In the genomic region with DNA sequence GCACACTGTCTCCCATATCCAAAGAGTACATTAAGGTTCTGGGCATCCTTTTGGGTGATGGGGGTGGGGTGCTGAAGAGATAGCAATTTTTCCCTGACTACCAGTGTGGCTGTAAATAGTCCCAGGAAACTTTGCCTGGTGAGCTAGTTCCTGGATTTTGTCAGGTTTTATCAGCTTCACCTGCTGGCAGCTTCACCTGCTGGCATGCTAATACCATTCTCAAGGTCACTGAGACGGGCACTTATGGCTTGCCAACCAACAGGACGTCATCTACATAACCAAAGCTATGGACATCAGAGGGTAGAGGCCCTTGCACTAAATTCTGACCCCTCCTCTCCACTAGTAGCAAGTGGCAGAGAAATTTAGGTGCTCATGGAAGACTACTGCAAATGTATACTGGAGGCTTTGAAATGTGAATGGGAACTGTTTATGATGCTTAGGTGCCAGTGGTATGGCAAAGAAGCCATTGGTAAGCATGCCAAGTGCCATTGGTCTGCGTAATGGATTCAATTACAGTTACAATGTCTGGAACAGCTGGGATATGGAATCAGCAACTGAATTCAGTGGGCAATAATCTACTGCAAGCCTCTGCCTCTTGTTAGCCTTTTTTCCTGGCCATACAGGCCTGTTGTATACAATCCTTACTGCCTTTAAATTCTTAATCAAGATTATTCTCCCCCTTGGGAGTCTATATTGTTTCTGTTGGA, we compare ENCODE assay signal across 24 cellular contexts.
A peak's percentile ranks its signal among the peaks of the same experiment; 100 is the strongest.
DNase-seq lines count a peak whose midpoint lies in the region; ATAC-seq, FAIRE-seq and TF ChIP-seq lines count a peak whose summit lies in the region.
"Had no signal": no experiment of that assay in that cellular context is flagged by ENCODE, and none has a peak within 500 bp of the region (broad histone marks: within the 10 kb centered on the region; RNA-seq: fewer than 3 reads in every experiment).

No MANE protein-coding gene starts in this region.

- intact Hi-C loops in GM12878 (cut with micrococcal nuclease; ENCODE audit: unreplicated experiment) (no loop called here), left colon (cut with DNase I, micrococcal nuclease) (no loop called here), kidney (cut with DNase I) (no loop called here), uterus (cut with DNase I; ENCODE audit: low total_unique reads) (no loop called here)

- TF ChIP-seq CTCF in AG04450 (IDR thresholded peaks at IDR 0.05; ENCODE audit: low read depth, low read length) = no peak
- TF ChIP-seq CTCF in GM12878 (IDR thresholded peaks at IDR 0.05 in 2 of 3, conservative IDR thresholded peaks at IDR 0.05 in 1 of 3; ENCODE audit: control insufficient read depth in 2 of 3, extremely low read depth in 1 of 3, insufficient read depth in 1 of 3, low read depth in 3 of 3, low read length in 3 of 3) = no peak
- no peak for TF ChIP-seq CTCF in osteoblast (IDR thresholded peaks at IDR 0.05; ENCODE audit: extremely low read depth, low read depth, low read length)
- TF ChIP-seq CTCF in endodermal cell (conservative IDR thresholded peaks at IDR 0.05) = no peak
- no peak for TF ChIP-seq CTCF in kidney (IDR thresholded peaks at IDR 0.05; ENCODE audit: borderline replicate concordance, extremely low read depth, insufficient read depth)
- no peak for TF ChIP-seq CTCF in uterus (IDR thresholded peaks at IDR 0.05)

- H2AFZ ChIP-seq in GM12878 (ENCODE audit: control insufficient read depth, low read depth, low read length) = peak overlapping the region; percentile 18; the same call in 1 of the 2 replicates
- H2AFZ ChIP-seq in osteoblast (ENCODE audit: low read length) = no peak overlapping the region

- H3K4me3 ChIP-seq in AG04450 (ENCODE audit: low read depth, low read length) (no peak overlapping the region), GM12878 (no peak overlapping the region), osteoblast (ENCODE audit: insufficient read depth, low read length) (no peak overlapping the region), endodermal cell (ENCODE audit: low read length) (no peak overlapping the region), kidney (ENCODE audit: low read length in 2 of 2) (no peak overlapping the region), uterus (no peak overlapping the region)
- H3K4me3 ChIP-seq: BLaER1, HAP-1 had no signal

- 99% methylated on average over 3 of the region's 3 CpGs for WGBS in GM12878 (ENCODE audit: insufficient coverage, insufficient replicate concordance, low lambda C conversion rate, missing lambda C conversion rate)
- 88 to 92% methylated on average over 3 of the region's 3 CpGs for WGBS in endodermal cell (ENCODE audit: insufficient coverage in 1 of 2, insufficient read length in 1 of 2), 2 experiments

- no peak for TF ChIP-seq EP300 in GM12878 (IDR thresholded peaks at IDR 0.05; ENCODE audit: borderline replicate concordance in 1 of 2, control insufficient read depth in 1 of 2, low read depth in 2 of 2, low read length in 2 of 2)

- H3K9me3 ChIP-seq in AG04450 (ENCODE audit: control insufficient read depth, insufficient read depth, low read length) = no peaks in the 10 kb centered on the region
- H3K9me3 ChIP-seq in GM12878 (replicated peaks; ENCODE audit: control insufficient read depth, insufficient read depth, low read length) = no peaks in the 10 kb centered on the region; the same call in 2 of the 3 replicates
- no peaks in the 10 kb centered on the region for H3K9me3 ChIP-seq in osteoblast (ENCODE audit: low read depth, low read length)
- peaks cover 37% of the 10 kb centered on the region for H3K9me3 ChIP-seq in endodermal cell (ENCODE audit: control insufficient read depth, low read length)
- H3K9me3 ChIP-seq in kidney (ENCODE audit: control insufficient read depth in 1 of 2, low read length in 2 of 2) = no peaks in the 10 kb centered on the region
- no peaks in the 10 kb centered on the region for H3K9me3 ChIP-seq in uterus
- H3K9me3 ChIP-seq: BLaER1, HAP-1 had no signal

- no peaks in the 10 kb centered on the region for H3K27me3 Mint-ChIP-seq in endodermal cell (ENCODE audit: insufficient read depth)
- H3K27me3 Mint-ChIP-seq: CD4-positive, CD25-positive, alpha-beta regulatory T cell had no signal

- ATAC-seq in GM12878 = no peak
- peak; percentile 26 for ATAC-seq in left colon
- ATAC-seq: Panc1 had no signal

- H3K36me3 ChIP-seq in GM12878 (ENCODE audit: control insufficient read depth in 2 of 2, insufficient read depth in 2 of 2, low read length in 1 of 2) (no peaks in the 10 kb centered on the region), osteoblast (ENCODE audit: insufficient read depth, low read length) (no peaks in the 10 kb centered on the region), endodermal cell (ENCODE audit: control insufficient read depth, insufficient read depth, low read length) (no peaks in the 10 kb centered on the region), kidney (ENCODE audit: control insufficient read depth in 1 of 2, insufficient read depth in 2 of 2, low read length in 2 of 2) (no peaks in the 10 kb centered on the region), uterus (no peaks in the 10 kb centered on the region)
- H3K36me3 ChIP-seq: BLaER1, HAP-1 had no signal

- H3K27ac Mint-ChIP-seq in endodermal cell = no peak overlapping the region
- H3K27ac Mint-ChIP-seq: CD4-positive, CD25-positive, alpha-beta regulatory T cell; HFFc6 had no signal

- POLR2A ChIA-PET in AG04450 (lab: Yijun Ruan, JAX) (interaction anchor here (0.8 to 1.1 kb wide), 4 partner anchors 44 to 332 kb away, joined by 3 to 5 read pairs (median 3); partner anchors contain the start of gene CBR4), GM12878 (lab: Charles Lee) (interaction anchor here (1.3 to 1.7 kb wide), 4 partner anchors 8 to 96 kb away, joined by 3 to 6 read pairs (median 4); no protein-coding TSS in a partner anchor)

- H4K20me1 ChIP-seq in GM12878 (ENCODE audit: control insufficient read depth, insufficient read depth) (no peaks in the 10 kb centered on the region), osteoblast (ENCODE audit: insufficient read depth, low read length) (no peaks in the 10 kb centered on the region)
- H4K20me1 ChIP-seq: BLaER1 had no signal

- H3K4me1 Mint-ChIP-seq in endodermal cell = no peaks in the 10 kb centered on the region
- H3K4me1 Mint-ChIP-seq: CD4-positive, CD25-positive, alpha-beta regulatory T cell had no signal

- DNase-seq in AG04450 (ENCODE audit: low read depth, low spot score) (no peak), GM12878 (ENCODE audit: low read depth, low spot score) (no peak), left colon (no peak), osteoblast (ENCODE audit: insufficient read length, low spot score, missing footprints) (no peak), endodermal cell (no peak), NCI-H345 (lab: John Stamatoyannopoulos, UW) (no peak), kidney (no peak), uterus (no peak)
- DNase-seq: ACHN; CD4-positive, CD25-positive, alpha-beta regulatory T cell; DMS153; DND-41; GOT3; KG1; MM.1S; NCI-H2029 treated with DMSO at 0.1 percent for 48 hours; NCI-H526 treated with DMSO at 0.1 percent for 48 hours; SHP77 had no signal

- no peak overlapping the region for H3K4me3 Mint-ChIP-seq in endodermal cell
- H3K4me3 Mint-ChIP-seq: CD4-positive, CD25-positive, alpha-beta regulatory T cell; HFFc6 had no signal

- H3K27me3 ChIP-seq in AG04450 (ENCODE audit: control insufficient read depth, insufficient read depth, low read length) (no peaks in the 10 kb centered on the region), GM12878 (replicated peaks in 1 of 2; ENCODE audit: control insufficient read depth in 2 of 2, insufficient read depth in 2 of 2, low read length in 1 of 2) (no peaks in the 10 kb centered on the region), osteoblast (ENCODE audit: insufficient read depth, low read length) (no peaks in the 10 kb centered on the region), endodermal cell (ENCODE audit: control insufficient read depth, insufficient read depth, low read length, poor library complexity, severe bottlenecking) (no peaks in the 10 kb centered on the region), uterus (no peaks in the 10 kb centered on the region)
- H3K27me3 ChIP-seq: BLaER1 had no signal

- H3K36me3 Mint-ChIP-seq in endodermal cell (ENCODE audit: low read depth) = peaks cover 10% of the 10 kb centered on the region
- H3K36me3 Mint-ChIP-seq: CD4-positive, CD25-positive, alpha-beta regulatory T cell had no signal

- H3K4me2 ChIP-seq in GM12878 (ENCODE audit: control insufficient read depth, insufficient read depth) = 0 out of 2 replicates have a peak overlapping the region, but pooled peaks have one; percentile 0
- no peak overlapping the region for H3K4me2 ChIP-seq in osteoblast (ENCODE audit: insufficient read depth, low read length)

- no peaks in the 10 kb centered on the region for H3K79me2 ChIP-seq in GM12878 (ENCODE audit: control insufficient read depth, insufficient read depth, low read length)
- H3K79me2 ChIP-seq in osteoblast (ENCODE audit: insufficient read depth, low read length) = no peaks in the 10 kb centered on the region

- peak overlapping the region; percentile 73 for H3K27ac ChIP-seq in AG04450 (ENCODE audit: low read depth, low read length)
- 0 out of 2 replicates have a peak overlapping the region, but pooled peaks have one; percentile 24 for H3K27ac ChIP-seq in GM12878 (ENCODE audit: control insufficient read depth, insufficient read depth)
- H3K27ac ChIP-seq in osteoblast (ENCODE audit: low read depth, low read length) = peak overlapping the region; percentile 1
- no peak overlapping the region for H3K27ac ChIP-seq in endodermal cell (ENCODE audit: low read depth, low read length)
- H3K27ac ChIP-seq in kidney (ENCODE audit: low read depth in 2 of 2, low read length in 2 of 2) = peak overlapping the region in 1 of 2 donors; percentile 39
- no peak overlapping the region for H3K27ac ChIP-seq in uterus
- H3K27ac ChIP-seq: 22Rv1, BLaER1, RWPE1 had no signal

- peaks cover 28% of the 10 kb centered on the region for H3K9me3 Mint-ChIP-seq in endodermal cell
- H3K9me3 Mint-ChIP-seq: HFFc6 had no signal

- RAD21 ChIA-PET in GM12878 (lab: Charles Lee; ENCODE audit: unreplicated experiment) = interaction anchor here (0.8 to 3.3 kb wide), 18 partner anchors 8 to 244 kb away, joined by 3 to 34 read pairs (median 4); no protein-coding TSS in a partner anchor

- TF ChIP-seq POLR2A in GM12878 (IDR thresholded peaks at IDR 0.05; ENCODE audit: low read depth, low read length) = no peak
- no peak for TF ChIP-seq POLR2A in uterus (IDR thresholded peaks at IDR 0.05)

- H3K4me1 ChIP-seq in GM12878 (ENCODE audit: control insufficient read depth, insufficient read depth, low read length) (peaks cover 13% of the 10 kb centered on the region), osteoblast (ENCODE audit: insufficient read depth, low read length) (peaks cover 47% of the 10 kb centered on the region), endodermal cell (ENCODE audit: control insufficient read depth, insufficient read depth, low read length) (no peaks in the 10 kb centered on the region), kidney (ENCODE audit: control insufficient read depth in 1 of 2, insufficient read depth in 1 of 2, low read depth in 1 of 2, low read length in 2 of 2) (peaks cover 5 to 11% of the 10 kb centered on the region in 2 donors), uterus (no peaks in the 10 kb centered on the region)
- H3K4me1 ChIP-seq: HAP-1 had no signal

- H3K9ac ChIP-seq in GM12878 (ENCODE audit: control insufficient read depth, insufficient read depth, low read length) = no peak overlapping the region
- no peak overlapping the region for H3K9ac ChIP-seq in endodermal cell (ENCODE audit: extremely low read depth, low read length, poor library complexity, severe bottlenecking)
- no peak overlapping the region for H3K9ac ChIP-seq in kidney (ENCODE audit: low read length in 2 of 2)
- H3K9ac ChIP-seq: BLaER1 had no signal

- FAIRE-seq in GM12878 (lab: Jason Lieb, UNC) (no peak), kidney (lab: Jason Lieb, UNC) (no peak)

- CTCF ChIA-PET in AG04450 (lab: Charles Lee) (no interaction called here), GM12878 (lab: Yijun Ruan, JAX) (interaction anchor here (0.9 to 2.7 kb wide), 7 partner anchors 21 to 143 kb away, joined by 3 to 10 read pairs (median 4); no protein-coding TSS in a partner anchor)

- TF ChIP-seq RAD21 in GM12878 (IDR thresholded peaks at IDR 0.05; ENCODE audit: insufficient read depth, low read depth, low read length) = no peak

- in situ Hi-C loops in GM12878 (cut with MboI) = no loop called here

- BruUV-seq in GM12878 (replicated peaks; lab: Mats Ljungman, UMichigan) = no TSS peak

- SMC1A ChIA-PET in GM12878 (lab: Charles Lee; ENCODE audit: uncharacterized antibody, unreplicated experiment) = interaction anchor here (0.6 to 4.7 kb wide), 18 partner anchors 8 to 152 kb away, joined by 3 to 39 read pairs (median 6); no protein-coding TSS in a partner anchor

Comparison
In these comparisons a context has a peak if more than half of its experiments do, and no peak if none do; other contexts are left out.
1. H3K27ac ChIP-seq: peak in AG04450 (single experiment), GM12878 (single experiment) and osteoblast (single experiment); none in endodermal cell (single experiment) and uterus (0 of 2).